In genomic region chr20:47578543-47578942, GRCh38 we compare ENCODE assay signal across 2 cellular contexts.
TF ChIP-seq lines count a peak whose summit lies in the region.

No MANE protein-coding gene starts in this region.

TF ChIP-seq in Ishikawa, 13 proteins besides CTCF, POLR2A, EP300 and RAD21:
- no peak for TF ChIP-seq REST (IDR thresholded peaks at IDR 0.05; ENCODE audit: low read depth)
- TF ChIP-seq EGR1 (IDR thresholded peaks at IDR 0.05) = no peak
- 0 out of 2 replicates have a peak, but pooled peaks have one; percentile 6 for TF ChIP-seq CEBPB (IDR thresholded peaks at IDR 0.05)
- no peak for TF ChIP-seq USF1 (IDR thresholded peaks at IDR 0.05)
- no peak for TF ChIP-seq ZBTB7A (IDR thresholded peaks at IDR 0.05; ENCODE audit: low read depth)
- no peak for TF ChIP-seq TCF12 (IDR thresholded peaks at IDR 0.05; ENCODE audit: low read depth)
- no peak for TF ChIP-seq YY1 (IDR thresholded peaks at IDR 0.05; ENCODE audit: low read depth)
TF ChIP-seq in Ishikawa: peak in this region for 1.

TF ChIP-seq in endothelial cell of umbilical vein, 7 proteins besides CTCF, POLR2A, EP300 and RAD21:
- no peak for TF ChIP-seq FOS (IDR thresholded peaks at IDR 0.05; ENCODE audit: borderline replicate concordance, insufficient read depth, low read length)
- TF ChIP-seq MYC (IDR thresholded peaks at IDR 0.05; ENCODE audit: low read depth, low read length) = no peak
- TF ChIP-seq GATA2 (IDR thresholded peaks at IDR 0.05; ENCODE audit: insufficient read depth, insufficient read length, low read depth, low read length) = no peak
- TF ChIP-seq MAX (IDR thresholded peaks at IDR 0.05; ENCODE audit: insufficient read depth, insufficient read length) = no peak
- TF ChIP-seq EZH2 (IDR thresholded peaks at IDR 0.05; ENCODE audit: borderline replicate concordance, low read depth, low read length, severe bottlenecking) = no peak
- TF ChIP-seq JUN (IDR thresholded peaks at IDR 0.05; ENCODE audit: borderline replicate concordance, insufficient read depth, insufficient read length, low read depth) = no peak
- TF ChIP-seq POLR2AphosphoS5 (IDR thresholded peaks at IDR 0.05; ENCODE audit: insufficient read depth, low read depth, low read length) = no peak
TF ChIP-seq in endothelial cell of umbilical vein: peak in this region for 0.
